In the genomic region with DNA sequence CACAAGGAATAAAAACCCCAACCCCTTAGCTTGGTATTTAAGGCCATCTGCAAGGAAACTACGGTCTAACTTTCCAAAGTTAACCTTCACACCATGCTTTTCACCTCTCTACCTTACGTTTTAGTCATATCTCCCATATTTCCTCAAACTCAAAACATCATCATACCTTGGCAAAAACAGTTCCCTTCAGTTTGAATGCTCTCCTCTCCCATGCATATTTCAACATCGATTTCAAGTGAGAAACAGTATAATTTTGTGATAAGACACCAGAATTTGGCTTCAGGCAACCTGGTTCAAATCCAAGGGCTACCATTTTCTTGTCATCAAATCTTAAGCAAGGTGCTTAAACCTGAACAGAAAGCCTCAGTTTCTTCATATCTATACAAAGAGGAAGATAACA, we compare ENCODE assay signal across 1 cellular context.
TF ChIP-seq lines count a peak whose summit lies in the region.

No MANE protein-coding gene starts in this region.

TF ChIP-seq in HepG2, 621 proteins besides CTCF, POLR2A, EP300 and RAD21:
- no peak for TF ChIP-seq PHF20 (CRISPR knock-in tag; IDR thresholded peaks at IDR 0.05)
- no peak for TF ChIP-seq NKX3-1 (CRISPR knock-in tag; IDR thresholded peaks at IDR 0.05)
- TF ChIP-seq, protein P1, sequence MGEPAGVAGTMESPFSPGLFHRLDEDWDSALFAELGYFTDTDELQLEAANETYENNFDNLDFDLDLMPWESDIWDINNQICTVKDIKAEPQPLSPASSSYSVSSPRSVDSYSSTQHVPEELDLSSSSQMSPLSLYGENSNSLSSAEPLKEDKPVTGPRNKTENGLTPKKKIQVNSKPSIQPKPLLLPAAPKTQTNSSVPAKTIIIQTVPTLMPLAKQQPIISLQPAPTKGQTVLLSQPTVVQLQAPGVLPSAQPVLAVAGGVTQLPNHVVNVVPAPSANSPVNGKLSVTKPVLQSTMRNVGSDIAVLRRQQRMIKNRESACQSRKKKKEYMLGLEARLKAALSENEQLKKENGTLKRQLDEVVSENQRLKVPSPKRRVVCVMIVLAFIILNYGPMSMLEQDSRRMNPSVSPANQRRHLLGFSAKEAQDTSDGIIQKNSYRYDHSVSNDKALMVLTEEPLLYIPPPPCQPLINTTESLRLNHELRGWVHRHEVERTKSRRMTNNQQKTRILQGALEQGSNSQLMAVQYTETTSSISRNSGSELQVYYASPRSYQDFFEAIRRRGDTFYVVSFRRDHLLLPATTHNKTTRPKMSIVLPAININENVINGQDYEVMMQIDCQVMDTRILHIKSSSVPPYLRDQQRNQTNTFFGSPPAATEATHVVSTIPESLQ (CRISPR knock-in tag; conservative IDR thresholded peaks at IDR 0.05), result no peak
